ENCODE assay signal across 8 cellular contexts in genomic region chr11:65417702-65418430, GRCh38. TPM values are rescaled to one million over a fixed set of nuclear protein-coding genes. Genes with fewer than 3 reads are reported as not detected.
DNase-seq lines count a peak whose midpoint lies in the region; ATAC-seq and TF ChIP-seq lines count a peak whose summit lies in the region.

No MANE protein-coding gene starts in this region.

- H3K79me2 ChIP-seq in HCT116 (ENCODE audit: insufficient read depth, low read length): peaks cover 11% of the 10 kb centered on the region

- H3K4me2 ChIP-seq in HCT116 (ENCODE audit: low read length): peak overlapping the region; percentile 96

- H3K9me3 ChIP-seq in HCT116 (ENCODE audit: control insufficient read depth in 1 of 2, insufficient read depth in 1 of 2, low read depth in 1 of 2, low read length in 2 of 2): no peaks in the 10 kb centered on the region

- no peaks in the 10 kb centered on the region for H4K20me1 ChIP-seq in HCT116 (ENCODE audit: insufficient read depth)

- H2AFZ ChIP-seq in HCT116 (ENCODE audit: low read depth, low read length, poor library complexity, severe bottlenecking): no peak overlapping the region

- H3K36me3 ChIP-seq in HCT116 (ENCODE audit: control insufficient read depth in 1 of 2, insufficient read depth in 2 of 2, low read length in 2 of 2): no peaks in the 10 kb centered on the region

- H3K4me3 ChIP-seq in HCT116 (replicated peaks in 1 of 2; ENCODE audit: low read depth in 1 of 2, low read length in 2 of 2): peak overlapping the region in 1 of 2 experiments; percentile 56; a peak in 2 of 4 replicates
- H3K4me3 ChIP-seq in epithelial cell of proximal tubule (ENCODE audit: low read depth, low read length): peak overlapping the region; percentile 52

- RAD21 ChIA-PET in HCT116 (lab: Charles Lee; ENCODE audit: low non-redundant PET in 1 of 2, low total read pairs in 2 of 2, uncharacterized antibody in 2 of 2, unreplicated experiment in 2 of 2): interaction anchor here in 1 of 2 experiments (1.0 kb wide), 1 partner anchor 103 kb away, joined by 4 read pairs; no protein-coding TSS in a partner anchor

- peaks cover 15% of the 10 kb centered on the region for H3K36me3 Mint-ChIP-seq in activated CD4-positive, alpha-beta T cell treated with anti-CD3 and anti-CD28 coated beads, Interleukin-2, amount 10 ng/mL, durations not matched to agents 24 days and 14 days (ENCODE audit: low read depth)
- peaks cover 2 to 5% (median 2%) of the 10 kb centered on the region in 3 donors for H3K36me3 Mint-ChIP-seq in naive thymus-derived CD8-positive, alpha-beta T cell

- H3K4me1 Mint-ChIP-seq in activated CD4-positive, alpha-beta T cell treated with anti-CD3 and anti-CD28 coated beads, Interleukin-2, amount 10 ng/mL, durations not matched to agents 24 days and 14 days: peaks cover 51% of the 10 kb centered on the region
- H3K4me1 Mint-ChIP-seq in naive thymus-derived CD8-positive, alpha-beta T cell: peaks cover 36 to 64% (median 58%) of the 10 kb centered on the region in 4 donors

- BruUV-seq in HCT116 (replicated peaks; lab: Mats Ljungman, UMichigan): no TSS peak

- no peak for TF ChIP-seq POLR2A in HCT116 (IDR thresholded peaks at IDR 0.05; ENCODE audit: borderline replicate concordance, extremely low read depth, insufficient read depth, insufficient read length)

- ATAC-seq in HCT116: no peak
- peak; percentile 12 to 15 for ATAC-seq in naive thymus-derived CD8-positive, alpha-beta T cell
- ATAC-seq in HG02642 (IDR thresholded peaks at IDR 0.05; ENCODE audit: poor library complexity, unreplicated experiment): no peak
- ATAC-seq in HG03135 (IDR thresholded peaks at IDR 0.05; ENCODE audit: unreplicated experiment): no peak
- no peak for ATAC-seq in HG03457 (IDR thresholded peaks at IDR 0.05; ENCODE audit: unreplicated experiment)

- H3K4me3 Mint-ChIP-seq in activated CD4-positive, alpha-beta T cell treated with anti-CD3 and anti-CD28 coated beads, Interleukin-2, amount 10 ng/mL, durations not matched to agents 24 days and 14 days: peak overlapping the region; percentile 100
- H3K4me3 Mint-ChIP-seq in naive thymus-derived CD8-positive, alpha-beta T cell: peak overlapping the region; percentile 89 to 98 (median 96)

- peak overlapping the region; percentile 95 for H3K9ac ChIP-seq in HCT116 (ENCODE audit: low read length)

- no peaks in the 10 kb centered on the region for H3K9me2 ChIP-seq in HCT116 (ENCODE audit: insufficient read depth)

- DNase-seq in HCT116 (ENCODE audit: low read depth, low spot score) (no peak), epithelial cell of proximal tubule (ENCODE audit: low read depth) (no peak), AML-193 (lab: John Stamatoyannopoulos, UW) (no peak)
- DNase-seq in activated CD4-positive, alpha-beta T cell treated with anti-CD3 and anti-CD28 coated beads, Interleukin-2, amount 10 ng/mL, durations not matched to agents 24 days and 14 days: peak; percentile 82
- DNase-seq in naive thymus-derived CD8-positive, alpha-beta T cell: peak in 6 of 10 donors; percentile 27 to 70 (median 56)

- no peaks in the 10 kb centered on the region for H3K27me3 ChIP-seq in HCT116 (ENCODE audit: insufficient read depth, low read length)

- no peaks in the 10 kb centered on the region for H3K9me3 Mint-ChIP-seq in activated CD4-positive, alpha-beta T cell treated with anti-CD3 and anti-CD28 coated beads, Interleukin-2, amount 10 ng/mL, durations not matched to agents 24 days and 14 days
- H3K9me3 Mint-ChIP-seq in naive thymus-derived CD8-positive, alpha-beta T cell: peaks cover 0 to 4% (median 0%) of the 10 kb centered on the region in 9 donors

- CTCF ChIA-PET in HCT116 (lab: Charles Lee): interaction anchor here (3.9 kb wide), 1 partner anchor 91 kb away, joined by 37 read pairs; no protein-coding TSS in a partner anchor

- H3K4me1 ChIP-seq in HCT116 (ENCODE audit: control insufficient read depth in 1 of 2, insufficient read depth in 2 of 2, low read length in 2 of 2): peaks cover 52 to 74% of the 10 kb centered on the region in 2 experiments

- TF ChIP-seq CTCF in HCT116 (IDR thresholded peaks at IDR 0.05 in 2 of 3, conservative IDR thresholded peaks at IDR 0.05 in 1 of 3; ENCODE audit: borderline replicate concordance in 1 of 3, insufficient read depth in 1 of 3, low read depth in 2 of 3, low read length in 2 of 3): no peak
- no peak for TF ChIP-seq CTCF in epithelial cell of proximal tubule (conservative IDR thresholded peaks at IDR 0.05; ENCODE audit: low read depth, low read length)

- H3K27me3 Mint-ChIP-seq in activated CD4-positive, alpha-beta T cell treated with anti-CD3 and anti-CD28 coated beads, Interleukin-2, amount 10 ng/mL, durations not matched to agents 24 days and 14 days: peaks cover 3% of the 10 kb centered on the region
- peaks cover 0 to 3% (median 0%) of the 10 kb centered on the region in 5 donors for H3K27me3 Mint-ChIP-seq in naive thymus-derived CD8-positive, alpha-beta T cell

- intact Hi-C loops in HCT116 (cut with micrococcal nuclease): loop anchor here (2.0 kb wide), 1 partner anchor 81 kb away; the partner anchor contains the start of gene MALAT1
- intact Hi-C loops in activated CD4-positive, alpha-beta T cell treated with anti-CD3 and anti-CD28 coated beads, Interleukin-2, amount 10 ng/mL, durations not matched to agents 24 days and 14 days (cut with micrococcal nuclease): loop anchor here (1.0 to 2.0 kb wide), 3 partner anchors 8 to 59 kb away; partner anchors contain the start of gene SLC25A45

- TF ChIP-seq RAD21 in HCT116 (IDR thresholded peaks at IDR 0.05; ENCODE audit: low read depth): no peak

- peak overlapping the region; percentile 100 for H3K27ac Mint-ChIP-seq in activated CD4-positive, alpha-beta T cell treated with anti-CD3 and anti-CD28 coated beads, Interleukin-2, amount 10 ng/mL, durations not matched to agents 24 days and 14 days
- peak overlapping the region; percentile 94 to 100 (median 99) for H3K27ac Mint-ChIP-seq in naive thymus-derived CD8-positive, alpha-beta T cell

- POLR2A ChIA-PET in HCT116 (lab: Charles Lee): interaction anchor here (0.5 to 15.5 kb wide), 5 partner anchors 15 to 431 kb away, joined by 3 to 910 read pairs (median 3); partner anchors contain the start of gene MALAT1
- POLR2A ChIA-PET in naive thymus-derived CD8-positive, alpha-beta T cell (lab: Charles Lee): interaction anchor here (0.7 to 20.7 kb wide), 15 partner anchors 7 to 638 kb away, joined by 3 to 2047 read pairs (median 50); partner anchors contain the start of genes EHBP1L1, FRMD8, MALAT1 and NEAT1

- peak overlapping the region; percentile 100 for H3K27ac ChIP-seq in HCT116 (ENCODE audit: low read depth, low read length)

TF ChIP-seq in HCT116, 20 proteins besides CTCF, POLR2A, EP300 and RAD21:
- no peak for TF ChIP-seq JUND (IDR thresholded peaks at IDR 0.05)
- no peak for TF ChIP-seq TCF7L2 (IDR thresholded peaks at IDR 0.05; ENCODE audit: borderline replicate concordance, extremely low read depth, insufficient read depth, insufficient read length)
- no peak for TF ChIP-seq ZBTB33 (IDR thresholded peaks at IDR 0.05; ENCODE audit: extremely low read depth, insufficient replicate concordance, low read length)
- TF ChIP-seq EZH2 (IDR thresholded peaks at IDR 0.05): no peak
- TF ChIP-seq CBX3 (IDR thresholded peaks at IDR 0.05; ENCODE audit: low read depth): no peak

RNA-seq across cellular contexts. Expression of gene NEAT1, which starts 4.7 kb away (rescaled TPM):
- 564 TPM for total RNA-seq in HCT116 (2021; ENCODE audit: unreplicated experiment)
- 181 and 274 TPM in 2 replicates for polyA plus RNA-seq in HCT116 (2012)
- total RNA-seq in activated CD4-positive, alpha-beta T cell treated with anti-CD3 and anti-CD28 coated beads, Interleukin-2, amount 10 ng/mL, durations not matched to agents 24 days and 14 days: 410 and 411 TPM in 2 replicates
- 6.4 and 27.0 TPM in 2 replicates for total RNA-seq in epithelial cell of proximal tubule
- total RNA-seq in naive thymus-derived CD8-positive, alpha-beta T cell: 100 to 1,000 TPM; 375 to 414 TPM
- 1 to 10 TPM; 1.3 to 2.9 (median 1.9) TPM for polyA plus RNA-seq in naive thymus-derived CD8-positive, alpha-beta T cell

RNA-seq across cellular contexts. Expression of gene FRMD8, which starts 31.4 kb away (rescaled TPM):
- 35.8 TPM for total RNA-seq in HCT116 (2021; ENCODE audit: unreplicated experiment)
- polyA plus RNA-seq in HCT116 (2012): 12.9 and 20.6 TPM in 2 replicates
- 46.7 and 46.8 TPM in 2 replicates for total RNA-seq in activated CD4-positive, alpha-beta T cell treated with anti-CD3 and anti-CD28 coated beads, Interleukin-2, amount 10 ng/mL, durations not matched to agents 24 days and 14 days
- 43.5 and 49.5 TPM in 2 replicates for total RNA-seq in epithelial cell of proximal tubule
- 10 to 100 TPM; 48.6 to 55.0 TPM for total RNA-seq in naive thymus-derived CD8-positive, alpha-beta T cell
- 10 to 100 TPM; 34.5 to 42.6 (median 35.4) TPM for polyA plus RNA-seq in naive thymus-derived CD8-positive, alpha-beta T cell

RNA-seq across cellular contexts. Expression of gene SLC25A45, which starts 35.4 kb away (rescaled TPM):
- 3.9 TPM for total RNA-seq in HCT116 (2021; ENCODE audit: unreplicated experiment)
- 2.0 and 2.3 TPM in 2 replicates for polyA plus RNA-seq in HCT116 (2012)
- total RNA-seq in activated CD4-positive, alpha-beta T cell treated with anti-CD3 and anti-CD28 coated beads, Interleukin-2, amount 10 ng/mL, durations not matched to agents 24 days and 14 days: 15.5 and 16.8 TPM in 2 replicates
- 0.29 and 1.2 TPM in 2 replicates for total RNA-seq in epithelial cell of proximal tubule
- total RNA-seq in naive thymus-derived CD8-positive, alpha-beta T cell: 10 to 100 TPM; 22.2 to 23.4 TPM
- 10 to 100 TPM; 10.8 to 19.2 (median 11.0) TPM for polyA plus RNA-seq in naive thymus-derived CD8-positive, alpha-beta T cell

Comparison
In these comparisons a context has a peak if more than half of its experiments do, and no peak if none do; other contexts are left out.
1. ATAC-seq: peak in naive thymus-derived CD8-positive, alpha-beta T cell (2 of 2); none in HCT116 (single experiment), HG02642 (single experiment), HG03135 (single experiment) and HG03457 (single experiment).
2. DNase-seq: peak in activated CD4-positive, alpha-beta T cell treated with anti-CD3 and anti-CD28 coated beads, Interleukin-2, amount 10 ng/mL, durations not matched to agents 24 days and 14 days (single experiment) and naive thymus-derived CD8-positive, alpha-beta T cell (6 of 10); none in HCT116 (single experiment), epithelial cell of proximal tubule (single experiment) and AML-193 (0 of 2).
3. RNA of gene NEAT1, which starts 4.7 kb away (total RNA-seq): 564 TPM in HCT116 (single experiment), 375 to 414 TPM in naive thymus-derived CD8-positive, alpha-beta T cell and 410 to 411 TPM in activated CD4-positive, alpha-beta T cell treated with anti-CD3 and anti-CD28 coated beads, Interleukin-2, amount 10 ng/mL, durations not matched to agents 24 days and 14 days; 6.4 to 27.0 TPM in epithelial cell of proximal tubule; every median in the first group is over 10 times any median in the second.